5 cellular contexts compared by ENCODE assay signal in genomic region chr2:27873091-27873490, GRCh38.
"Had no signal": no experiment of that assay in that cellular context is flagged by ENCODE, and none has a peak within 500 bp of the region (broad histone marks: within the 10 kb centered on the region; RNA-seq: fewer than 3 reads in every experiment).

No MANE protein-coding gene starts in this region.

- H3K9ac ChIP-seq: GM23248 had no signal

- DNase-seq: GM23248, GOT3, H7, HCEC 1CT, IMR-90 had no signal

- H2AFZ ChIP-seq: GM23248 had no signal

- H3K4me3 ChIP-seq: GM23248 had no signal

- H3K27ac ChIP-seq: GM23248 had no signal
